ENCODE assay signal across 12 cellular contexts in the genomic region with DNA sequence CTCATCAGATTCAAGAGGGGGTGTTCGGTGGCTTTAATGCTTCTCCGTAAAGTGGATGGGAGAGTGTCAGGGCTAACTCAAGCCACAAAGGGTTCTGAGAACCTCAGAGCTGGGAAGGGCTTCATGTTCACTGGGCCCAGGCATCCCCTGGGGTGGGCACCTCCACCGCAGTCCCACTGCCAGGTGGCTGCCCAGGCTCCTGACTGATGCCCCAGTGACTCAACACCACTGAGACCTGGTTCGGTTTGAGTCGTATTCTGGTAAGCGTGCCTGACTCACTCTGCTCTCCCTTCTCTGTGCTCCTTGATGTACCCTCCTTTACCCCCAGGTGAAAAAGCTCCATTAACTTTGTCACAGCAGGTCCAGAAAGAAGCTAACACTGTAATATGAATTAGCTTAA.
A peak's percentile ranks its signal among the peaks of the same experiment; 100 is the strongest.
DNase-seq lines count a peak whose midpoint lies in the region; ATAC-seq lines count a peak whose summit lies in the region.
"Had no signal": no experiment of that assay in that cellular context is flagged by ENCODE, and none has a peak within 500 bp of the region (broad histone marks: within the 10 kb centered on the region; RNA-seq: fewer than 3 reads in every experiment).

No MANE protein-coding gene starts in this region.

- no peak overlapping the region for H3K23ac ChIP-seq in mesenchymal stem cell (ENCODE audit: low read length in 2 of 2)

- no peak overlapping the region for H4K91ac ChIP-seq in mesenchymal stem cell (ENCODE audit: low read length)

- H3K9ac ChIP-seq in mesenchymal stem cell (ENCODE audit: low read length), result no peak overlapping the region

- peaks cover 7% of the 10 kb centered on the region for H3K27me3 Mint-ChIP-seq in T-helper 2 cell treated with Interferon-gamma antibody and Interleukin-4, amounts not matched to agents 5 μg/mL and 100 μg/mL, for 36 hours (ENCODE audit: low read depth)

- H3K4me3 Mint-ChIP-seq in T-helper 2 cell treated with Interferon-gamma antibody and Interleukin-4, amounts not matched to agents 5 μg/mL and 100 μg/mL, for 36 hours, result peak overlapping the region; percentile 24

- H3K27me3 ChIP-seq in mesenchymal stem cell (ENCODE audit: control insufficient read depth in 1 of 2, insufficient read depth in 1 of 2, low read length in 2 of 2), result no peaks in the 10 kb centered on the region

- no peak overlapping the region for H2BK5ac ChIP-seq in mesenchymal stem cell (ENCODE audit: low read depth, low read length, poor library complexity, severe bottlenecking)

- H3K4me1 ChIP-seq in mesenchymal stem cell (ENCODE audit: control insufficient read depth, insufficient read depth, low read depth, low read length), result peaks cover 22% of the 10 kb centered on the region

- no peak overlapping the region for H4K8ac ChIP-seq in mesenchymal stem cell (ENCODE audit: low read length)

- no peak overlapping the region for H3K4me2 ChIP-seq in mesenchymal stem cell (ENCODE audit: low read length, poor library complexity, severe bottlenecking)

- peak overlapping the region; percentile 19 for H2BK120ac ChIP-seq in mesenchymal stem cell (ENCODE audit: low read depth, low read length)

- no peak overlapping the region for H2AK5ac ChIP-seq in mesenchymal stem cell (ENCODE audit: low read length, severe bottlenecking)

- DNase-seq in T-helper 2 cell treated with Interferon-gamma antibody and Interleukin-4, amounts not matched to agents 5 μg/mL and 100 μg/mL, for 36 hours (ENCODE audit: low spot score), result peak; percentile 77
- peak; percentile 54 for DNase-seq in activated T-cell treated with anti-CD3 and anti-CD28 coated beads, Interleukin-2, amount 50 U/mL, for 1 hour
- DNase-seq in mesenchymal stem cell, result no peak
- DNase-seq in stimulated activated CD8-positive, alpha-beta memory T cell treated with anti-CD3 and anti-CD28 coated beads, Interleukin-7, amount 100 ng/mL, for 48 hours (ENCODE audit: extremely low read depth in 1 of 2, low read depth in 1 of 2), result peak; percentile 63 to 81
- no peak for DNase-seq in cerebellum (ENCODE audit: low spot score)
- no peak for DNase-seq in NCI-H1092 treated with DMSO at 0.1 percent for 48 hours (lab: John Stamatoyannopoulos, UW)
- DNase-seq: foreskin fibroblast, mesendoderm, NCI-H2171, SW 1271 had no signal

- H3K4ac ChIP-seq in mesenchymal stem cell (ENCODE audit: low read depth in 1 of 2, low read length in 2 of 2), result peak overlapping the region in 1 of 2 experiments; percentile 1

- no peak for ATAC-seq in HG03135 (IDR thresholded peaks at IDR 0.05; ENCODE audit: unreplicated experiment)

- H3K27ac ChIP-seq in mesenchymal stem cell (ENCODE audit: low read length, poor library complexity, severe bottlenecking), result no peak overlapping the region
- H3K27ac ChIP-seq: cardiac muscle cell had no signal

- peaks cover 72% of the 10 kb centered on the region for H3K4me1 Mint-ChIP-seq in T-helper 2 cell treated with Interferon-gamma antibody and Interleukin-4, amounts not matched to agents 5 μg/mL and 100 μg/mL, for 36 hours (ENCODE audit: low read depth)

- no peaks in the 10 kb centered on the region for H3K36me3 ChIP-seq in mesenchymal stem cell (ENCODE audit: control insufficient read depth in 1 of 2, insufficient read depth in 2 of 2, low read depth in 1 of 2, low read length in 2 of 2)
- H3K36me3 ChIP-seq: cardiac muscle cell had no signal

- no peak overlapping the region for H2AFZ ChIP-seq in mesenchymal stem cell (ENCODE audit: low read depth, low read length)

- 91% methylated on average over 6 of the region's 6 CpGs for whole genome bisulfite sequencing in mesenchymal stem cell

- peaks cover 45% of the 10 kb centered on the region for H3K9me3 Mint-ChIP-seq in T-helper 2 cell treated with Interferon-gamma antibody and Interleukin-4, amounts not matched to agents 5 μg/mL and 100 μg/mL, for 36 hours

- H2BK12ac ChIP-seq in mesenchymal stem cell (ENCODE audit: low read length in 2 of 2), result peak overlapping the region; percentile 45 to 51

- H2BK15ac ChIP-seq in mesenchymal stem cell (ENCODE audit: low read depth, poor library complexity, severe bottlenecking), result peak overlapping the region; percentile 82

- H3K4me3 ChIP-seq in mesenchymal stem cell (ENCODE audit: insufficient read depth in 1 of 2, low read depth in 1 of 2, low read length in 2 of 2), result no peak overlapping the region
- H3K4me3 ChIP-seq: cardiac muscle cell had no signal

- peaks cover 38% of the 10 kb centered on the region for H3K36me3 Mint-ChIP-seq in T-helper 2 cell treated with Interferon-gamma antibody and Interleukin-4, amounts not matched to agents 5 μg/mL and 100 μg/mL, for 36 hours (ENCODE audit: low read depth)

- H3K9me3 ChIP-seq in mesenchymal stem cell (ENCODE audit: control insufficient read depth, low read length), result no peaks in the 10 kb centered on the region

- H3K18ac ChIP-seq in mesenchymal stem cell (ENCODE audit: low read depth in 1 of 2, low read length in 2 of 2), result peak overlapping the region in 1 of 2 experiments; percentile 61

- H3K14ac ChIP-seq in mesenchymal stem cell (ENCODE audit: low read length in 2 of 2), result no peak overlapping the region

- no peaks in the 10 kb centered on the region for H3K79me1 ChIP-seq in mesenchymal stem cell (replicated peaks; ENCODE audit: low read length, poor library complexity, severe bottlenecking)

- peak overlapping the region; percentile 37 for H3K27ac Mint-ChIP-seq in T-helper 2 cell treated with Interferon-gamma antibody and Interleukin-4, amounts not matched to agents 5 μg/mL and 100 μg/mL, for 36 hours

Comparison
In these comparisons a context has a peak if more than half of its experiments do, and no peak if none do; other contexts are left out.
1. DNase-seq: peak in T-helper 2 cell treated with Interferon-gamma antibody and Interleukin-4, amounts not matched to agents 5 μg/mL and 100 μg/mL, for 36 hours (single experiment), activated T-cell treated with anti-CD3 and anti-CD28 coated beads, Interleukin-2, amount 50 U/mL, for 1 hour (single experiment) and stimulated activated CD8-positive, alpha-beta memory T cell treated with anti-CD3 and anti-CD28 coated beads, Interleukin-7, amount 100 ng/mL, for 48 hours (2 of 2); none in mesenchymal stem cell (single experiment), cerebellum (single experiment) and NCI-H1092 treated with DMSO at 0.1 percent for 48 hours (single experiment).